Comparison of ENCODE assay signal across 8 cellular contexts in genomic region chr17:42680331-42680808, GRCh38. TPM values are rescaled to one million over a fixed set of nuclear protein-coding genes. Genes with fewer than 3 reads are reported as not detected.
A peak's percentile ranks its signal among the peaks of the same experiment; 100 is the strongest.
DNase-seq lines count a peak whose midpoint lies in the region; ATAC-seq and TF ChIP-seq lines count a peak whose summit lies in the region.

No MANE protein-coding gene starts in this region.

- peak overlapping the region; percentile 84; the same call in 1 of the 2 replicates for H2AFZ ChIP-seq in MM.1S (ENCODE audit: low read length)
- H2AFZ ChIP-seq in neural progenitor cell (replicated peaks) = no peak overlapping the region

- H3K4me2 ChIP-seq in MM.1S (ENCODE audit: low read depth, low read length) = peak overlapping the region; percentile 90
- peak overlapping the region; percentile 83 for H3K4me2 ChIP-seq in neural progenitor cell

- DNase-seq in DMS53 (lab: John Stamatoyannopoulos, UW) (peak; percentile 70), MM.1S (peak; percentile 7), neural progenitor cell (ENCODE audit: low spot score) (no peak), ACHN (no peak), ureter (ENCODE audit: low spot score) (no peak)

- H3K27me3 ChIP-seq in MM.1S (replicated peaks; ENCODE audit: insufficient read depth, low read length) (no peaks in the 10 kb centered on the region), ectodermal cell (ENCODE audit: control insufficient read depth, insufficient read depth, low read length, poor library complexity, severe bottlenecking) (peaks cover 24% of the 10 kb centered on the region), neural progenitor cell (peaks cover 26% of the 10 kb centered on the region)

- H3K9me3 ChIP-seq in MM.1S (replicated peaks; ENCODE audit: insufficient read depth, low read length) = no peaks in the 10 kb centered on the region
- no peaks in the 10 kb centered on the region for H3K9me3 ChIP-seq in ectodermal cell (ENCODE audit: control insufficient read depth, low read length)
- no peaks in the 10 kb centered on the region for H3K9me3 ChIP-seq in neural progenitor cell (ENCODE audit: low read depth)

- in situ Hi-C loops in ACHN (cut with HindIII; ENCODE audit: low pct_ligation_motif_present, low pct_unique_long_range_greater_than_20kb, low sequenced_read_pairs) = no loop called here

- H3K4me1 ChIP-seq in MM.1S (ENCODE audit: low read length) (peaks cover 18% of the 10 kb centered on the region), ectodermal cell (ENCODE audit: control insufficient read depth, insufficient read depth, low read length) (peaks cover 34% of the 10 kb centered on the region), neural progenitor cell (peaks cover 35% of the 10 kb centered on the region)

- H3K9me2 ChIP-seq in MM.1S (replicated peaks; ENCODE audit: insufficient read depth, low read length) = no peaks in the 10 kb centered on the region

- H3K27ac ChIP-seq in MM.1S (ENCODE audit: low read length) (peak overlapping the region; percentile 93; the same call in 1 of the 2 replicates), ectodermal cell (ENCODE audit: insufficient read depth, low read depth, low read length, poor library complexity, severe bottlenecking) (no peak overlapping the region), neural progenitor cell (no peak overlapping the region)

- WGBS in ectodermal cell, 2 experiments = 88 to 89% methylated on average over 20 of the region's 20 CpGs

- peaks cover 5% of the 10 kb centered on the region for H3K27me3 Mint-ChIP-seq in neural progenitor cell (ENCODE audit: insufficient read depth, low read depth)

- no peaks in the 10 kb centered on the region for H3K9me3 Mint-ChIP-seq in neural progenitor cell

- H3F3A ChIP-seq in MM.1S (ENCODE audit: insufficient read depth, low read length) = peaks cover 36% of the 10 kb centered on the region
- peaks cover 70% of the 10 kb centered on the region for H3F3A ChIP-seq in neural progenitor cell (ENCODE audit: low read depth)

- TF ChIP-seq CTCF in MM.1S (IDR thresholded peaks at IDR 0.05; ENCODE audit: low read length) (no peak), neural progenitor cell (IDR thresholded peaks at IDR 0.05) (no peak)

- H3K4me1 Mint-ChIP-seq in neural progenitor cell = peaks cover 39% of the 10 kb centered on the region

- peaks cover 30% of the 10 kb centered on the region for H3K79me2 ChIP-seq in MM.1S (ENCODE audit: low read length)
- peaks cover 10% of the 10 kb centered on the region for H3K79me2 ChIP-seq in neural progenitor cell (ENCODE audit: low read depth)

- peak overlapping the region; percentile 79 for H3K4me3 Mint-ChIP-seq in neural progenitor cell

- H3K4me3 ChIP-seq in MM.1S (ENCODE audit: low read length) = peak overlapping the region; percentile 62
- H3K4me3 ChIP-seq in ectodermal cell (ENCODE audit: insufficient read depth, low read depth, low read length) = peak overlapping the region; percentile 68
- no peak overlapping the region for H3K4me3 ChIP-seq in neural progenitor cell

- ATAC-seq in HG02571 (IDR thresholded peaks at IDR 0.05; ENCODE audit: unreplicated experiment) (no peak), GM21447 (IDR thresholded peaks at IDR 0.05; ENCODE audit: unreplicated experiment) (no peak)

- peak overlapping the region; percentile 83 for H3K27ac Mint-ChIP-seq in neural progenitor cell

- H3K36me3 ChIP-seq in MM.1S (replicated peaks; ENCODE audit: insufficient read depth, low read length) (no peaks in the 10 kb centered on the region), ectodermal cell (ENCODE audit: control insufficient read depth, insufficient read depth, low read length) (peaks cover 4% of the 10 kb centered on the region), neural progenitor cell (no peaks in the 10 kb centered on the region)

- no peaks in the 10 kb centered on the region for H4K20me1 ChIP-seq in MM.1S (ENCODE audit: insufficient read depth, low read length)
- peaks cover 15% of the 10 kb centered on the region for H4K20me1 ChIP-seq in neural progenitor cell (ENCODE audit: low read depth)

- H3K9ac ChIP-seq in MM.1S (ENCODE audit: low read length) (peak overlapping the region; percentile 83; the same call in 1 of the 2 replicates), neural progenitor cell (no peak overlapping the region)

- H3K36me3 Mint-ChIP-seq in neural progenitor cell = peaks cover 4% of the 10 kb centered on the region

RNA-seq across cellular contexts. Expression of gene CCR10, which starts 1.3 kb away (rescaled TPM):
- 1.9 TPM for polyA plus RNA-seq in ectodermal cell (2013, experiment 1 of 4)
- 1.6 TPM for polyA plus RNA-seq in ectodermal cell (2013, experiment 2 of 4)
- 2.1 TPM for polyA plus RNA-seq in ectodermal cell (2013, experiment 3 of 4)
- polyA plus RNA-seq in ectodermal cell (2013, experiment 4 of 4) = 1.6 TPM
- total RNA-seq in neural progenitor cell (ENCODE audit: low replicate concordance) = 1.6 TPM in 1 of 2 replicates, not detected in the other
- total RNA-seq in ureter = 1.1 TPM

RNA-seq across cellular contexts. Expression of gene CNTNAP1, which starts 2.0 kb away (rescaled TPM):
- polyA plus RNA-seq in ectodermal cell (2013, experiment 1 of 4) = 39.2 TPM
- 40.5 TPM for polyA plus RNA-seq in ectodermal cell (2013, experiment 2 of 4)
- 32.3 TPM for polyA plus RNA-seq in ectodermal cell (2013, experiment 3 of 4)
- polyA plus RNA-seq in ectodermal cell (2013, experiment 4 of 4) = 34.2 TPM
- total RNA-seq in neural progenitor cell (ENCODE audit: low replicate concordance) (15.1 and 29.7 TPM in 2 replicates), ureter (15.3 TPM)

RNA-seq across cellular contexts. Expression of gene PLEKHH3, which starts 3.6 kb away (rescaled TPM):
- 21.4 TPM for polyA plus RNA-seq in ectodermal cell (2013, experiment 1 of 4)
- 18.9 TPM for polyA plus RNA-seq in ectodermal cell (2013, experiment 2 of 4)
- 16.7 TPM for polyA plus RNA-seq in ectodermal cell (2013, experiment 3 of 4)
- polyA plus RNA-seq in ectodermal cell (2013, experiment 4 of 4) = 16.9 TPM
- total RNA-seq in neural progenitor cell (ENCODE audit: low replicate concordance) (3.4 and 22.8 TPM in 2 replicates), ureter (64.2 TPM)

RNA-seq across cellular contexts. Expression of gene TUBG2, which starts 21.3 kb away (rescaled TPM):
- 28.1 TPM for polyA plus RNA-seq in ectodermal cell (2013, experiment 1 of 4)
- polyA plus RNA-seq in ectodermal cell (2013, experiment 2 of 4) = 23.8 TPM
- polyA plus RNA-seq in ectodermal cell (2013, experiment 3 of 4) = 24.7 TPM
- polyA plus RNA-seq in ectodermal cell (2013, experiment 4 of 4) = 25.4 TPM
- total RNA-seq in neural progenitor cell (ENCODE audit: low replicate concordance) = 12.8 and 19.6 TPM in 2 replicates
- 41.0 TPM for total RNA-seq in ureter

Comparison
In these comparisons a context has a peak if more than half of its experiments do, and no peak if none do; other contexts are left out.
1. DNase-seq: peak in DMS53 (single experiment) and MM.1S (single experiment); none in neural progenitor cell (single experiment), ACHN (single experiment) and ureter (single experiment).